ENCODE assay signal across 9 cellular contexts in genomic region chr16:23836404-23837291, GRCh38. TPM values are rescaled to one million over a fixed set of nuclear protein-coding genes. Genes with fewer than 3 reads are reported as not detected.
DNase-seq lines count a peak whose midpoint lies in the region; ATAC-seq and TF ChIP-seq lines count a peak whose summit lies in the region.
"Had no signal": no experiment of that assay in that cellular context is flagged by ENCODE, and none has a peak within 500 bp of the region (broad histone marks: within the 10 kb centered on the region; RNA-seq: fewer than 3 reads in every experiment).

No MANE protein-coding gene starts in this region.

- H3K36me3 Mint-ChIP-seq in T-helper 2 cell treated with Interferon-gamma antibody and Interleukin-4, amounts not matched to agents 5 μg/mL and 100 μg/mL, for 36 hours (ENCODE audit: low read depth): peaks cover 25% of the 10 kb centered on the region

- ATAC-seq in HG02763 (IDR thresholded peaks at IDR 0.05; ENCODE audit: unreplicated experiment): peak; percentile 5

- H3K9me3 Mint-ChIP-seq in T-helper 2 cell treated with Interferon-gamma antibody and Interleukin-4, amounts not matched to agents 5 μg/mL and 100 μg/mL, for 36 hours: no peaks in the 10 kb centered on the region

- no peaks in the 10 kb centered on the region for H3K27me3 ChIP-seq in muscle layer of colon (ENCODE audit: control insufficient read depth in 1 of 2, insufficient read depth in 2 of 2, low read length in 2 of 2)
- H3K27me3 ChIP-seq in transverse colon: peaks cover 28% of the 10 kb centered on the region

- no peaks in the 10 kb centered on the region for H3K27me3 Mint-ChIP-seq in T-helper 2 cell treated with Interferon-gamma antibody and Interleukin-4, amounts not matched to agents 5 μg/mL and 100 μg/mL, for 36 hours (ENCODE audit: low read depth)

- 3% methylated on average over 56 of the region's 62 CpGs; no CpG with 5 or more reads in 1 of the 2 donors for whole genome bisulfite sequencing in transverse colon (ENCODE audit: low coverage in 1 of 2), 2 donors

- TF ChIP-seq CTCF in GM12865 (IDR thresholded peaks at IDR 0.05; ENCODE audit: insufficient read depth, low read depth, low read length, missing control alignments) (peak; percentile 61), transverse colon (IDR thresholded peaks at IDR 0.05) (no peak)

- peak overlapping the region; percentile 74 for H3K27ac Mint-ChIP-seq in T-helper 2 cell treated with Interferon-gamma antibody and Interleukin-4, amounts not matched to agents 5 μg/mL and 100 μg/mL, for 36 hours

- H3K9me3 ChIP-seq in muscle layer of colon (ENCODE audit: low read length): no peaks in the 10 kb centered on the region
- H3K9me3 ChIP-seq in transverse colon: no peaks in the 10 kb centered on the region

- DNase-seq in GM12865 (ENCODE audit: low read depth): peak; percentile 65
- no peak for DNase-seq in T-helper 2 cell treated with Interferon-gamma antibody and Interleukin-4, amounts not matched to agents 5 μg/mL and 100 μg/mL, for 36 hours (ENCODE audit: low spot score)
- peak; percentile 19 for DNase-seq in cerebellum (ENCODE audit: low spot score)
- DNase-seq in transverse colon: peak; percentile 49
- no peak for DNase-seq in mucosa of gallbladder (ENCODE audit: low spot score)
- no peak for DNase-seq in NCI-H526 treated with DMSO at 0.1 percent for 48 hours (lab: John Stamatoyannopoulos, UW)

- intact Hi-C loops in transverse colon (cut with DNase I; ENCODE audit: low total_unique reads): loop anchor here (10.0 kb wide), 2 partner anchors 78 to 108 kb away; no protein-coding TSS in a partner anchor

- peaks cover 18% of the 10 kb centered on the region for H3K4me1 ChIP-seq in muscle layer of colon (ENCODE audit: insufficient read depth, low read length)
- peaks cover 0 to 23% (median 11%) of the 10 kb centered on the region in 4 donors for H3K4me1 ChIP-seq in transverse colon

- TF ChIP-seq EP300 in transverse colon (IDR thresholded peaks at IDR 0.05; ENCODE audit: low read depth): no peak

- peaks cover 54% of the 10 kb centered on the region for H3K4me1 Mint-ChIP-seq in T-helper 2 cell treated with Interferon-gamma antibody and Interleukin-4, amounts not matched to agents 5 μg/mL and 100 μg/mL, for 36 hours (ENCODE audit: low read depth)

- in situ Hi-C loops in transverse colon (cut with MboI; ENCODE audit: low pct_ligation_motif_present in 1 of 4, low pct_unique_long_range_greater_than_20kb in 1 of 4, low sequenced_read_pairs in 3 of 4): no loop called here

- H3K4me3 ChIP-seq in GM12865 (ENCODE audit: low read depth, low read length) (peak overlapping the region; percentile 81), muscle layer of colon (ENCODE audit: low read depth in 1 of 2, low read length in 2 of 2) (peak overlapping the region; percentile 47 to 58), transverse colon (peak overlapping the region; percentile 46 to 63 (median 58))

- no peak for TF ChIP-seq POLR2A in transverse colon (IDR thresholded peaks at IDR 0.05)

- no peak overlapping the region for H3K9ac ChIP-seq in muscle layer of colon (ENCODE audit: low read length)

- H3K27ac ChIP-seq in muscle layer of colon (ENCODE audit: low read depth, low read length) (no peak overlapping the region), transverse colon (peak overlapping the region; percentile 26 to 63 (median 56))

- H3K36me3 ChIP-seq in muscle layer of colon (ENCODE audit: insufficient read depth, low read length) (no peaks in the 10 kb centered on the region), transverse colon (no peaks in the 10 kb centered on the region)

- H3K4me3 Mint-ChIP-seq in T-helper 2 cell treated with Interferon-gamma antibody and Interleukin-4, amounts not matched to agents 5 μg/mL and 100 μg/mL, for 36 hours: peak overlapping the region; percentile 94

RNA-seq across cellular contexts. Expression of gene PRKCB, which starts 0.9 kb away (rescaled TPM):
- 109 TPM for total RNA-seq in cerebellum
- total RNA-seq in transverse colon: 10 to 100 TPM in 2 of 4 donors, 1 to 10 TPM in 2; 9.0 to 28.3 (median 15.2) TPM
- total RNA-seq in mucosa of gallbladder: 9.6 TPM
- total RNA-seq: glomerular endothelial cell had no signal

Comparison
In these comparisons a context has a peak if more than half of its experiments do, and no peak if none do; other contexts are left out.
1. DNase-seq: peak in GM12865 (single experiment), cerebellum (single experiment) and transverse colon (single experiment); none in T-helper 2 cell treated with Interferon-gamma antibody and Interleukin-4, amounts not matched to agents 5 μg/mL and 100 μg/mL, for 36 hours (single experiment), mucosa of gallbladder (single experiment) and NCI-H526 treated with DMSO at 0.1 percent for 48 hours (single experiment).
2. Peak in every context shown above with its lines, with median percentiles within 50 percentile points of each other: H3K4me3 ChIP-seq.